Comparison of ENCODE assay signal across 19 cellular contexts in genomic region chr12:105713901-105714300, GRCh38.
"Had no signal": no experiment of that assay in that cellular context is flagged by ENCODE, and none has a peak within 500 bp of the region (broad histone marks: within the 10 kb centered on the region; RNA-seq: fewer than 3 reads in every experiment).

No MANE protein-coding gene starts in this region.

- H3K27ac ChIP-seq: epithelial cell of prostate, neutrophil, pancreas, upper lobe of right lung had no signal

- DNase-seq: activated CD4-positive, alpha-beta memory T cell treated with anti-CD3 and anti-CD28 coated beads for 36 hours; activated CD4-positive, alpha-beta T cell treated with anti-CD3 and anti-CD28 coated beads for 4 hours; activated gamma-delta T cell treated with Interleukin-2 at 50 U/mL for 16 hours; activated T-cell treated with anti-CD3 and anti-CD28 coated beads for 4 hours; amygdala; central memory CD4-positive, alpha-beta T cell; dorsolateral prefrontal cortex; foreskin fibroblast; glutamatergic neuron; hippocampal formation; midbrain; naive B cell; pancreas; stimulated activated naive B cell treated with anti-CD40 and anti-IgM and Interleukin-4, amounts not matched to agents 10 μg/mL and 1 μg/mL and 100 μg/mL, for 72 hours; upper lobe of right lung had no signal

- H3K9me3 ChIP-seq: neutrophil, pancreas, upper lobe of right lung had no signal

- H3K4me1 ChIP-seq: pancreas, upper lobe of right lung had no signal

- FAIRE-seq: colon, pancreas had no signal

- H3K36me3 ChIP-seq: neutrophil, pancreas, upper lobe of right lung had no signal

- H3K4me3 ChIP-seq: dorsolateral prefrontal cortex, lung, pancreas, upper lobe of right lung had no signal

- H3K27me3 ChIP-seq: dorsolateral prefrontal cortex, neutrophil, pancreas, upper lobe of right lung had no signal
